ENCODE assay signal across 16 cellular contexts in the genomic region with DNA sequence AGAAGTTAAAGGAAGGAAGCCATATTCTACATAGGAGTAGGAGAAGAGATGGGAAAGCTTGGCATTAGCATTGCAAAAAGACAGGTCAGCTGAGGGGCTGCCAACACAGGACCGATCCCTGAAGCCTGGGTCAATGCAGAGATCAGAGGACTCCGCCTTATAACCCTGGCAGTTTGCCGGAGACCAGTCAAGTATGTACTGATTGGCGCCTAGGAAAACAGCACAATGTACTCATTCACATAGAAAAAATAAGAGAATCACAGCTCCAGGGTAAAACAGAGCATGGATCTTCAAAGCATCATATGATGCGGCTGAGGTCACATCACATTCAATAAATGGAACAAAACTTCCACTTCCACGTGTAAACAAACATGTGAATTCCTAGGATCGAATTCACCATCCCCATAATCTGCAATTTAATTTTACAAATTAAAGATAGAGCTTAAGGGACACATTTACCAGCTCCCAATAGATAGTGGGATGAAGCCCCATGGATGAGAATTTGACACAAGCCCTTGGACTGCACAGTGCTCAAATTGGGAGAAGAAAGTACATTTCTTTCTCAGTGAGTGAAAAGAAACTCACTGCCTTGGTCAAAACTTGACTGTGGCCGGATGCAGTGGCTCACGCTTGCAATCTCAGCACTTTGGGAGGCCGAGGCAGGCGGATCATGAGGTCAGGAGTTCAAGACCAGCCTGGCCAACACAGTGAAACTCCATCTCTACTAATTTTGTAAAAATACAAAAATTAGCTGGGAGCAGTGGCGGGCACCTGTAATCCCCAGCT.
DNase-seq lines count a peak whose midpoint lies in the region; ATAC-seq and TF ChIP-seq lines count a peak whose summit lies in the region.
"Had no signal": no experiment of that assay in that cellular context is flagged by ENCODE, and none has a peak within 500 bp of the region (broad histone marks: within the 10 kb centered on the region; RNA-seq: fewer than 3 reads in every experiment).

No MANE protein-coding gene starts in this region.

- H3K27ac ChIP-seq in thyroid gland (peak overlapping the region in 2 of 3 donors; percentile 54 to 59), GM23248 (no peak overlapping the region), PC-3 (ENCODE audit: low read length) (no peak overlapping the region)
- H3K27ac ChIP-seq: 22Rv1 had no signal

- H3F3A ChIP-seq in GM23248 (ENCODE audit: insufficient read depth) (peaks cover 17% of the 10 kb centered on the region), PC-3 (ENCODE audit: low read length, unreplicated experiment) (no peaks in the 10 kb centered on the region)

- intact Hi-C loops in thyroid gland (cut with DNase I), result no loop called here
- intact Hi-C loops in PC-3 (cut with micrococcal nuclease), result no loop called here

- TF ChIP-seq POLR2A in thyroid gland (IDR thresholded peaks at IDR 0.05), result no peak

- WGBS in thyroid gland, 2 donors, result 65 to 66% methylated on average over 12 of the region's 12 CpGs
- WGBS in GM23248 (ENCODE audit: low coverage in 1 of 2, low lambda C conversion rate in 2 of 2, missing lambda C conversion rate in 2 of 2), 2 experiments, result 76 to 80% methylated on average over 12 of the region's 12 CpGs

- no TSS peak for BruUV-seq in PC-3 (replicated peaks; lab: Mats Ljungman, UMichigan)

- H3K4me3 ChIP-seq in thyroid gland (replicated peaks in 1 of 3) (no peak overlapping the region), GM23248 (no peak overlapping the region), PC-3 (ENCODE audit: low read length) (no peak overlapping the region)
- H3K4me3 ChIP-seq: GM12878 had no signal

- POLR2A ChIA-PET in PC-3 (lab: Charles Lee; ENCODE audit: unreplicated experiment), result no interaction called here

- ATAC-seq in PC-3, result no peak
- ATAC-seq: CD8-positive, alpha-beta T cell; GM12878; HepG2 had no signal

- DNase-seq in DMS53 (lab: John Stamatoyannopoulos, UW) (peak; percentile 19), DMS53 treated with DMSO at 0.1 percent for 48 hours (lab: John Stamatoyannopoulos, UW; ENCODE audit: unreplicated experiment) (no peak), SK-MEL-5 (ENCODE audit: low read depth, low spot score) (peak; percentile 95), kidney tubule cell (ENCODE audit: low spot score) (peak; percentile 32), thyroid gland (peak; percentile 36 to 58), glomerular visceral epithelial cell (ENCODE audit: extremely low spot score) (no peak), GM23248 (no peak), PC-3 (no peak)
- DNase-seq: Caco-2; CD8-positive, alpha-beta T cell; DMS79; GOT3; H9 had no signal

- H2AFZ ChIP-seq in GM23248 (no peak overlapping the region), PC-3 (ENCODE audit: low read length) (no peak overlapping the region)

- H3K36me3 ChIP-seq in thyroid gland (no peaks in the 10 kb centered on the region), GM23248 (ENCODE audit: low read depth) (no peaks in the 10 kb centered on the region), PC-3 (ENCODE audit: low read depth, low read length) (no peaks in the 10 kb centered on the region)

- H3K9me2 ChIP-seq in GM23248 (ENCODE audit: insufficient read depth), result no peaks in the 10 kb centered on the region
- H3K9me2 ChIP-seq in PC-3 (replicated peaks; ENCODE audit: low read length), result no peaks in the 10 kb centered on the region

- H3K4me2 ChIP-seq in GM23248 (ENCODE audit: unreplicated experiment) (no peak overlapping the region), PC-3 (ENCODE audit: low read length) (no peak overlapping the region)

- H3K9ac ChIP-seq in GM23248 (no peak overlapping the region), PC-3 (ENCODE audit: low read length) (no peak overlapping the region)

- H3K27me3 ChIP-seq in thyroid gland (no peaks in the 10 kb centered on the region), GM23248 (replicated peaks; ENCODE audit: insufficient read depth) (peaks cover 57% of the 10 kb centered on the region), PC-3 (ENCODE audit: low read length) (no peaks in the 10 kb centered on the region)

- no peaks in the 10 kb centered on the region for H3K9me3 ChIP-seq in thyroid gland
- no peaks in the 10 kb centered on the region for H3K9me3 ChIP-seq in GM23248 (ENCODE audit: low read depth)
- H3K9me3 ChIP-seq in PC-3 (ENCODE audit: low read length), result no peaks in the 10 kb centered on the region
- H3K9me3 ChIP-seq: Caco-2 had no signal

- H3K4me1 ChIP-seq in thyroid gland, result peaks cover 4 to 10% of the 10 kb centered on the region in 2 donors
- H3K4me1 ChIP-seq in GM23248 (ENCODE audit: insufficient read depth), result peaks cover 7% of the 10 kb centered on the region; the same call in 1 of the 2 replicates
- peaks cover 4% of the 10 kb centered on the region; the same call in 1 of the 2 replicates for H3K4me1 ChIP-seq in PC-3 (ENCODE audit: insufficient read depth, low read length)
- H3K4me1 ChIP-seq: Caco-2 had no signal

- no peak for TF ChIP-seq CTCF in thyroid gland (IDR thresholded peaks at IDR 0.05)
- TF ChIP-seq CTCF in PC-3 (conservative IDR thresholded peaks at IDR 0.05; ENCODE audit: low read depth, low read length), result no peak

- H3K79me2 ChIP-seq in GM23248 (ENCODE audit: insufficient read depth), result no peaks in the 10 kb centered on the region
- no peaks in the 10 kb centered on the region for H3K79me2 ChIP-seq in PC-3 (ENCODE audit: low read length)

- CTCF ChIA-PET in PC-3 (lab: Charles Lee), result no interaction called here

- in situ Hi-C loops in SK-MEL-5 (cut with HindIII; ENCODE audit: low pct_unique_long_range_greater_than_20kb, low sequenced_read_pairs), result no loop called here
- in situ Hi-C loops in GM23248 (cut with MboI), result no loop called here

- H4K20me1 ChIP-seq in GM23248 (ENCODE audit: insufficient read depth) (no peaks in the 10 kb centered on the region), PC-3 (ENCODE audit: low read length) (no peaks in the 10 kb centered on the region)

Comparison
In these comparisons a context has a peak if more than half of its experiments do, and no peak if none do; other contexts are left out.
1. DNase-seq: peak in DMS53 (single experiment), SK-MEL-5 (single experiment), kidney tubule cell (single experiment) and thyroid gland (2 of 2); none in DMS53 treated with DMSO at 0.1 percent for 48 hours (single experiment), glomerular visceral epithelial cell (single experiment), GM23248 (single experiment) and PC-3 (single experiment).
2. H3K27ac ChIP-seq: peak in thyroid gland (2 of 3); none in GM23248 (single experiment) and PC-3 (single experiment).